1 cellular context compared by ENCODE assay signal in genomic region chr15:35545825-35546580, GRCh38.
TF ChIP-seq lines count a peak whose summit lies in the region.

TSS of gene DPH6 (minus strand) at chr15:35546165. CDS start at chr15:35546141, 24 bp downstream.

TF ChIP-seq in HEK293, 187 proteins besides CTCF, POLR2A, EP300 and RAD21 (continued from another document):
- TF ChIP-seq ZSCAN18 (tag by site-specific recombination; IDR thresholded peaks at IDR 0.05) (peak; percentile 43; the same call in 1 of the 2 replicates), ZNF211 (tag by site-specific recombination; IDR thresholded peaks at IDR 0.05; ENCODE audit: low read depth) (no peak), ZNF426 (tag by site-specific recombination; IDR thresholded peaks at IDR 0.05) (no peak), ZNF549 (tag by site-specific recombination; IDR thresholded peaks at IDR 0.05) (no peak), ZNF18 (tag by site-specific recombination; IDR thresholded peaks at IDR 0.05) (no peak), ZNF10 (tag by site-specific recombination; IDR thresholded peaks at IDR 0.05) (no peak), ZNF221 (tag by site-specific recombination; IDR thresholded peaks at IDR 0.05; ENCODE audit: borderline replicate concordance) (no peak), ZSCAN23 (tag by site-specific recombination; IDR thresholded peaks at IDR 0.05) (no peak), ZNF16 (tag by site-specific recombination; IDR thresholded peaks at IDR 0.05; ENCODE audit: low read depth) (no peak), ZXDB (tag by site-specific recombination; IDR thresholded peaks at IDR 0.05) (0 out of 2 replicates have a peak, but pooled peaks have one; percentile 7), KLF9 (tag by site-specific recombination; IDR thresholded peaks at IDR 0.05; ENCODE audit: low read depth) (no peak; the same call in 1 of the 2 replicates), ZNF433 (tag by site-specific recombination; IDR thresholded peaks at IDR 0.05; ENCODE audit: low read depth) (no peak), OSR2 (tag by site-specific recombination; IDR thresholded peaks at IDR 0.05) (no peak), ZNF561 (tag by site-specific recombination; IDR thresholded peaks at IDR 0.05; ENCODE audit: borderline replicate concordance) (peak; percentile 80), ZNF610 (tag by site-specific recombination; IDR thresholded peaks at IDR 0.05; ENCODE audit: borderline replicate concordance) (no peak), ZNF140 (tag by site-specific recombination; IDR thresholded peaks at IDR 0.05) (no peak), ZNF514 (tag by site-specific recombination; IDR thresholded peaks at IDR 0.05) (no peak), HIC1 (tag by site-specific recombination; IDR thresholded peaks at IDR 0.05) (no peak), ZNF571 (tag by site-specific recombination; IDR thresholded peaks at IDR 0.05) (no peak), ZNF521 (tag by site-specific recombination; IDR thresholded peaks at IDR 0.05) (no peak), ZFHX2 (tag by site-specific recombination; conservative IDR thresholded peaks at IDR 0.05) (peak; percentile 55), PRDM2 (tag by site-specific recombination; IDR thresholded peaks at IDR 0.05; ENCODE audit: borderline replicate concordance) (no peak), ZNF488 (tag by site-specific recombination; IDR thresholded peaks at IDR 0.05) (no peak), ZNF76 (tag by site-specific recombination; IDR thresholded peaks at IDR 0.05; ENCODE audit: borderline replicate concordance, low read depth) (peak; percentile 42; the same call in 1 of the 2 replicates), TRIM28 (IDR thresholded peaks at IDR 0.05; ENCODE audit: borderline replicate concordance, low read length) (no peak; the same call in 1 of the 2 replicates), ZNF596 (tag by site-specific recombination; IDR thresholded peaks at IDR 0.05) (no peak), ZNF423 (tag by site-specific recombination; IDR thresholded peaks at IDR 0.05) (no peak)
